In the genomic region with DNA sequence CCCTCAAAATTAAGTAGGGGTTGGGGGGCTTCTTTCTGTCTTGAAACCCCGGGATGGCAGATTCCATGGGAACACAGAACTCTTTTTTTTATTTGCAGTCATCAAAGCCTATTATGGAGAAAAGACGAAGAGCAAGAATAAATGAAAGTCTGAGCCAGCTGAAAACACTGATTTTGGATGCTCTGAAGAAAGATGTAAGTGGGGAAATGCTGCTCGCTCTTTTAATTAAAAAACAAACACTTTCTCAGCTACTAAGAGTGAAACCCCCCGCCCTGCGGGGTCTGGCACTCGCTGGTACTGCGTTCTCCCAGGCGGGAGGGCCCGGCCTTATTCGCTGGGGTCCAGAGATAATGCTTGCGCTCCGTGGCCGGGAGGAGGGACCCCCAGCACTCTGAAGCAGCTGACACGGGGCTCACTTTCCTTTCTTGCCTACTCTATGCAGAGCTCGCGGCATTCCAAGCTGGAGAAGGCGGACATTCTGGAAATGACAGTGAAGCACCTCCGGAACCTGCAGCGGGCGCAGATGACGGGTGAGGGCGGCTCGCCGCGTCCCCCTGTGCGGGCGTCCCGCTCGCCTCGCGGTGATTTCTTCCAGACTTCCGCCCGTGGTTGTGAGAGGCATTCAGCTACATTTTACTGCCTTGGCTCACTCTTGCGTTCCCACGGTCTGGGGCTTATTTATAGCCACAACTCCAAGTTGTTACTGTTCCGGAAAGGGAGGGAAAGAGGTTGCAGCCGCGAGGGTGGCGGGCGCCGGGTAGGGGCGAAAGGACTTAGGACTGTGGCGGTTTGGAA, we compare ENCODE assay signal across 8 cellular contexts. TPM values are rescaled to one million over a fixed set of nuclear protein-coding genes. Genes with fewer than 3 reads are reported as not detected.
A peak's percentile ranks its signal among the peaks of the same experiment; 100 is the strongest.
DNase-seq lines count a peak whose midpoint lies in the region; ATAC-seq, FAIRE-seq and TF ChIP-seq lines count a peak whose summit lies in the region.

No MANE protein-coding gene starts in this region.

- peak overlapping the region; percentile 47 for H2BK120ac ChIP-seq in H1 (replicated peaks; ENCODE audit: low read depth, low read length)

- H3K56ac ChIP-seq in H1 (replicated peaks; ENCODE audit: insufficient read length, low read depth, low read length): peak overlapping the region; percentile 48

- H2BK20ac ChIP-seq in H1 (ENCODE audit: low read length): no peak overlapping the region

- H3K23ac ChIP-seq in H1 (ENCODE audit: insufficient read length): no peak overlapping the region

- H2BK5ac ChIP-seq in H1 (ENCODE audit: low read depth, low read length): 0 out of 2 replicates have a peak overlapping the region, but pooled peaks have one; percentile 56

- peaks cover 44% of the 10 kb centered on the region for H3K27me3 ChIP-seq in CD8-positive, alpha-beta T cell (ENCODE audit: insufficient read depth, low read length)
- H3K27me3 ChIP-seq in HUES6 (ENCODE audit: control insufficient read depth, insufficient read depth, low read length): peaks cover 37% of the 10 kb centered on the region
- peaks cover 0 to 24% (median 11%) of the 10 kb centered on the region in 4 experiments; a peak in 3 of 7 replicates for H3K27me3 ChIP-seq in H1 (replicated peaks in 1 of 4; ENCODE audit: control insufficient read depth in 3 of 4, extremely low read depth in 1 of 4, insufficient read depth in 3 of 4, low read length in 3 of 4)
- peaks cover 79% of the 10 kb centered on the region for H3K27me3 ChIP-seq in mononuclear cell (ENCODE audit: insufficient read depth, low read length)
- H3K27me3 ChIP-seq in thoracic aorta (replicated peaks; ENCODE audit: insufficient read depth): no peaks in the 10 kb centered on the region

- TF ChIP-seq CTCF in CD8-positive, alpha-beta T cell (IDR thresholded peaks at IDR 0.05): no peak
- TF ChIP-seq CTCF in WTC11 (IDR thresholded peaks at IDR 0.05) (no peak), H1 (IDR thresholded peaks at IDR 0.05; ENCODE audit: control extremely low read depth in 1 of 3, insufficient read depth in 1 of 3, low read depth in 1 of 3, low read length in 3 of 3) (no peak), thoracic aorta (IDR thresholded peaks at IDR 0.05) (no peak)

- no peak overlapping the region for H2AFZ ChIP-seq in H1 (ENCODE audit: low read length)

- H3K9ac ChIP-seq in HUES6 (ENCODE audit: low read length): peak overlapping the region; percentile 77
- H3K9ac ChIP-seq in H1 (replicated peaks in 1 of 4; ENCODE audit: extremely low read depth in 1 of 4, low read depth in 3 of 4, low read length in 3 of 4): peak overlapping the region in 3 of 4 experiments; percentile 39 to 52 (median 45); a peak in 5 of 7 replicates

- 0 out of 2 replicates have a peak overlapping the region, but pooled peaks have one; percentile 90 for H2BK12ac ChIP-seq in H1 (ENCODE audit: low read depth, low read length)

- H3K4me1 Mint-ChIP-seq in CD8-positive, alpha-beta T cell (ENCODE audit: low read depth): peaks cover 46% of the 10 kb centered on the region
- peaks cover 46% of the 10 kb centered on the region for H3K4me1 Mint-ChIP-seq in WTC11

- no peak overlapping the region for H4K5ac ChIP-seq in H1 (ENCODE audit: insufficient read length, low read depth, low read length)

- no peak for ATAC-seq in CD8-positive, alpha-beta T cell
- no peak for ATAC-seq in WTC11
- ATAC-seq in thoracic aorta (ENCODE audit: insufficient number of reproducible peaks, low FRiP score, low read depth): no peak
- ATAC-seq in GM19395 (IDR thresholded peaks at IDR 0.05; ENCODE audit: unreplicated experiment): no peak

- H3K4me1 ChIP-seq in CD8-positive, alpha-beta T cell (ENCODE audit: insufficient read depth, low read length): peaks cover 41% of the 10 kb centered on the region
- H3K4me1 ChIP-seq in HUES6 (ENCODE audit: control insufficient read depth, insufficient read depth, low read length) (peaks cover 51% of the 10 kb centered on the region), H1 (replicated peaks in 1 of 4; ENCODE audit: control insufficient read depth in 3 of 4, insufficient read depth in 4 of 4, low read length in 3 of 4) (peaks cover 23 to 41% (median 25%) of the 10 kb centered on the region in 4 experiments), mononuclear cell (ENCODE audit: insufficient read depth, low read length) (peaks cover 59% of the 10 kb centered on the region), thoracic aorta (ENCODE audit: control insufficient read depth in 1 of 2, low read depth in 2 of 2) (peaks cover 7 to 56% of the 10 kb centered on the region in 2 donors)

- peak overlapping the region; percentile 66 for H3K4me3 ChIP-seq in CD8-positive, alpha-beta T cell (ENCODE audit: low read depth, low read length)
- H3K4me3 ChIP-seq in HUES6 (ENCODE audit: low read depth, low read length): peak overlapping the region; percentile 69
- peak overlapping the region; percentile 55 to 73 (median 62) for H3K4me3 ChIP-seq in H1 (ENCODE audit: extremely low read depth in 1 of 4, insufficient read depth in 2 of 4, low read depth in 3 of 4, low read length in 4 of 4)
- H3K4me3 ChIP-seq in mononuclear cell (ENCODE audit: low read length): peak overlapping the region; percentile 28
- H3K4me3 ChIP-seq in thoracic aorta: peak overlapping the region; percentile 80

- no peak overlapping the region for H3K27ac ChIP-seq in CD8-positive, alpha-beta T cell (ENCODE audit: low read depth, low read length)
- H3K27ac ChIP-seq in HUES6 (ENCODE audit: low read depth, low read length): peak overlapping the region; percentile 10; the same call in 1 of the 2 replicates
- no peak overlapping the region for H3K27ac ChIP-seq in H1 (ENCODE audit: low read depth, low read length)
- H3K27ac ChIP-seq in thoracic aorta: peak overlapping the region; percentile 96 to 97

- H2BK15ac ChIP-seq in H1 (ENCODE audit: low read length): 0 out of 2 replicates have a peak overlapping the region, but pooled peaks have one; percentile 97

- no peaks in the 10 kb centered on the region for H3K9me3 ChIP-seq in CD8-positive, alpha-beta T cell (ENCODE audit: low read length)
- H3K9me3 ChIP-seq in HUES6 (ENCODE audit: control insufficient read depth, insufficient read depth, low read depth, low read length) (no peaks in the 10 kb centered on the region), H1 (ENCODE audit: insufficient read depth in 2 of 2, low read depth in 1 of 2, low read length in 1 of 2) (no peaks in the 10 kb centered on the region), mononuclear cell (ENCODE audit: low read depth, low read length) (no peaks in the 10 kb centered on the region), thoracic aorta (no peaks in the 10 kb centered on the region)

- H3K4me2 ChIP-seq in H1 (ENCODE audit: insufficient read depth in 1 of 2, low read depth in 2 of 2, low read length in 2 of 2): peak overlapping the region; percentile 86 to 96

- H3K18ac ChIP-seq in H1 (ENCODE audit: extremely low read depth, low read length): peak overlapping the region; percentile 93

- H3K4ac ChIP-seq in H1 (replicated peaks; ENCODE audit: insufficient read length, low read depth, low read length): peak overlapping the region; percentile 81

- intact Hi-C loops in CD8-positive, alpha-beta T cell (cut with DNase I, micrococcal nuclease): loop anchor here (2.0 to 10.0 kb wide), 6 partner anchors 261 to 544 kb away; partner anchors contain the start of genes ATP13A3 (in 2 of the 2), GP5 (in 1 of the 2) and OPA1 (in 1 of the 2)

- no peaks in the 10 kb centered on the region for H3K79me1 ChIP-seq in H1 (ENCODE audit: low read depth, low read length)

- H3K23me2 ChIP-seq in H1 (ENCODE audit: low read depth, low read length): peaks cover 15% of the 10 kb centered on the region; the same call in 1 of the 2 replicates

- no peaks in the 10 kb centered on the region for H3K9me3 Mint-ChIP-seq in CD8-positive, alpha-beta T cell
- no peaks in the 10 kb centered on the region for H3K9me3 Mint-ChIP-seq in WTC11

- DNase-seq in CD8-positive, alpha-beta T cell: peak in 5 of 7 experiments; percentile 13 to 57 (median 31)
- DNase-seq in WTC11 (ENCODE audit: low spot score): peak; percentile 50
- peak in 1 of 2 experiments; percentile 68 for DNase-seq in H1 (ENCODE audit: low read depth in 1 of 2, low spot score in 2 of 2)
- peak; percentile 5 for DNase-seq in thoracic aorta (ENCODE audit: low spot score)
- no peak for DNase-seq in NCI-H446 treated with DMSO at 0.1 percent for 48 hours (lab: John Stamatoyannopoulos, UW)

- TF ChIP-seq POLR2A in H1 (IDR thresholded peaks at IDR 0.05; ENCODE audit: control extremely low read depth in 1 of 2, low read depth in 2 of 2, low read length in 2 of 2): no peak

- TF ChIP-seq EP300 in H1 (IDR thresholded peaks at IDR 0.05; ENCODE audit: borderline replicate concordance in 1 of 2, low read depth in 2 of 2, low read length in 2 of 2): no peak

- peaks cover 0 to 15% of the 10 kb centered on the region in 2 experiments; a peak in 2 of 4 replicates for H3K79me2 ChIP-seq in H1 (ENCODE audit: control insufficient read depth in 1 of 2, insufficient read depth in 2 of 2, low read length in 2 of 2)

- no peaks in the 10 kb centered on the region for H3K36me3 ChIP-seq in CD8-positive, alpha-beta T cell (ENCODE audit: insufficient read depth, low read length)
- H3K36me3 ChIP-seq in HUES6 (ENCODE audit: control insufficient read depth, insufficient read depth, low read length) (no peaks in the 10 kb centered on the region), H1 (ENCODE audit: control insufficient read depth in 2 of 4, insufficient read depth in 4 of 4, low read length in 3 of 4) (peaks cover 0 to 7% (median 2%) of the 10 kb centered on the region in 4 experiments; a peak in 2 of 8 replicates), thoracic aorta (no peaks in the 10 kb centered on the region)

- peaks cover 58% of the 10 kb centered on the region for H3K27me3 Mint-ChIP-seq in CD8-positive, alpha-beta T cell (ENCODE audit: low read depth)
- peaks cover 8% of the 10 kb centered on the region for H3K27me3 Mint-ChIP-seq in WTC11 (ENCODE audit: low read depth)

- 0% methylated on average over 39 of the region's 43 CpGs; no CpG with 5 or more reads in 1 of the 2 experiments for WGBS in H1 (ENCODE audit: extremely low coverage in 1 of 2, insufficient coverage in 1 of 2, insufficient read length in 1 of 2, insufficient replicate concordance in 2 of 2, low coverage in 1 of 2, low lambda C conversion rate in 2 of 2, missing lambda C conversion rate in 1 of 2), 2 experiments

- FAIRE-seq in H1 (lab: Jason Lieb, UNC): no peak

- peaks cover 0 to 7% of the 10 kb centered on the region in 2 experiments for H4K20me1 ChIP-seq in H1 (replicated peaks in 1 of 2; ENCODE audit: control insufficient read depth in 1 of 2, insufficient read depth in 2 of 2, low read length in 2 of 2)

- H3K14ac ChIP-seq in H1 (ENCODE audit: insufficient read length): no peak overlapping the region

- POLR2A ChIA-PET in CD8-positive, alpha-beta T cell (lab: Charles Lee): no interaction called here
- POLR2A ChIA-PET in WTC11 (lab: Charles Lee) (interaction anchor here (0.5 to 2.2 kb wide), 15 partner anchors 23 to 525 kb away, joined by 3 to 8 read pairs (median 4); no protein-coding TSS in a partner anchor), H1 (lab: Charles Lee; ENCODE audit: partially characterized antibody) (interaction anchor here (0.6 to 4.1 kb wide), 13 partner anchors 20 to 356 kb away, joined by 3 to 19 read pairs (median 5); no protein-coding TSS in a partner anchor)

- peak overlapping the region; percentile 40; the same call in 1 of the 2 replicates for H2AK5ac ChIP-seq in H1 (ENCODE audit: low read depth, low read length)

- TF ChIP-seq RAD21 in H1 (IDR thresholded peaks at IDR 0.05 in 1 of 2, conservative IDR thresholded peaks at IDR 0.05 in 1 of 2; ENCODE audit: low read depth in 2 of 2, low read length in 2 of 2): no peak; a peak in 1 of 4 replicates

- peaks cover 2% of the 10 kb centered on the region for H3K36me3 Mint-ChIP-seq in CD8-positive, alpha-beta T cell
- H3K36me3 Mint-ChIP-seq in WTC11: peaks cover 21% of the 10 kb centered on the region

- peak overlapping the region; percentile 83 for H4K91ac ChIP-seq in H1 (replicated peaks; ENCODE audit: insufficient read length, low read length)

- H3K4me3 Mint-ChIP-seq in CD8-positive, alpha-beta T cell: peak overlapping the region; percentile 78
- H3K4me3 Mint-ChIP-seq in WTC11: peak overlapping the region; percentile 92

- H3K27ac Mint-ChIP-seq in CD8-positive, alpha-beta T cell: no peak overlapping the region
- peak overlapping the region; percentile 79 for H3K27ac Mint-ChIP-seq in WTC11

- CTCF ChIA-PET in CD8-positive, alpha-beta T cell (lab: Charles Lee): interaction anchor here (1.2 kb wide), 2 partner anchors 12 to 179 kb away, joined by 3 read pairs; no protein-coding TSS in a partner anchor
- CTCF ChIA-PET in WTC11 (lab: Charles Lee): interaction anchor here (0.8 to 4.0 kb wide), 8 partner anchors 8 to 356 kb away, joined by 3 to 25 read pairs (median 3); no protein-coding TSS in a partner anchor
- CTCF ChIA-PET in H1 (lab: Charles Lee; ENCODE audit: partially characterized antibody): interaction anchor here (0.5 to 4.8 kb wide), 24 partner anchors 11 to 639 kb away, joined by 3 to 20 read pairs (median 3); no protein-coding TSS in a partner anchor

- H4K8ac ChIP-seq in H1 (ENCODE audit: extremely low read depth, insufficient read depth, low read length): no peak overlapping the region

RNA-seq across cellular contexts. Expression of gene HES1, which starts 0.8 kb away (rescaled TPM):
- 1 to 10 TPM in 1 of 2 experiments, under 1 TPM in 1; 0.92 to 1.1 TPM for total RNA-seq in CD8-positive, alpha-beta T cell
- 28.4 to 65.9 TPM (median 62.3 TPM) in 3 replicates for total RNA-seq in WTC11 (2021)
- 12.2 and 12.9 TPM in 2 replicates for total RNA-seq in H1 (2021; fragmentation: NEBNext Ultra II Directional; extraction: Animal tissue kit (Norgen Biotek cat#: 25700))
- 7.9 and 9.9 TPM in 2 replicates for polyA plus RNA-seq in H1 (2011; rRNA removed)
- polyA plus RNA-seq in H1 (2011; cell fraction: cytosol; rRNA removed): 8.8 TPM
- polyA plus RNA-seq in H1 (2011; cell fraction: nucleus; rRNA removed): 12.0 TPM
- polyA plus RNA-seq in H1 (2012, experiment 1 of 2): 9.3 to 13.8 TPM (median 11.0 TPM) in 4 replicates
- 14.2 TPM for polyA plus RNA-seq in H1 (2012, experiment 2 of 2)
- polyA plus RNA-seq in H1 (2013, experiment 1 of 2): 16.5 TPM
- polyA plus RNA-seq in H1 (2013, experiment 2 of 2): 15.9 TPM
- 4.8 and 5.7 TPM in 2 replicates for polyA minus RNA-seq in H1 (2011; rRNA and poly(A)+ RNA removed)
- 17.6 TPM for polyA minus RNA-seq in H1 (2011; cell fraction: cytosol; rRNA and poly(A)+ RNA removed)
- 18.8 TPM for polyA minus RNA-seq in H1 (2011; cell fraction: nucleus; rRNA and poly(A)+ RNA removed)
- 22.9 TPM for total RNA-seq in mononuclear cell
- 10 to 100 TPM; 29.3 to 60.5 TPM for total RNA-seq in thoracic aorta

Comparison
In these comparisons a context has a peak if more than half of its experiments do, and no peak if none do; other contexts are left out.
1. H3K27ac ChIP-seq: peak in HUES6 (single experiment) and thoracic aorta (2 of 2); none in CD8-positive, alpha-beta T cell (single experiment) and H1 (single experiment).
2. H3K4me3 ChIP-seq: peak in every context shown above with its lines; median percentile 80 in thoracic aorta; 69 in HUES6; 66 in CD8-positive, alpha-beta T cell; 62 in H1; 28 in mononuclear cell.